1 cellular context compared by ENCODE assay signal in genomic region chr4:73257995-73258667, GRCh38.
TF ChIP-seq lines count a peak whose summit lies in the region.

No MANE protein-coding gene starts in this region.

TF ChIP-seq in HEK293, 187 proteins besides CTCF, POLR2A, EP300 and RAD21 (continued from another document):
- TF ChIP-seq ZNF488 (tag by site-specific recombination; IDR thresholded peaks at IDR 0.05): no peak
- TF ChIP-seq ZNF211 (tag by site-specific recombination; IDR thresholded peaks at IDR 0.05; ENCODE audit: low read depth): no peak
- TF ChIP-seq ZNF785 (tag by site-specific recombination; IDR thresholded peaks at IDR 0.05): no peak
- TF ChIP-seq KLF17 (tag by site-specific recombination; IDR thresholded peaks at IDR 0.05): no peak
- no peak for TF ChIP-seq REST (tag by site-specific recombination; IDR thresholded peaks at IDR 0.05)
- TF ChIP-seq HOXA7 (CRISPR knock-in tag; IDR thresholded peaks at IDR 0.05; ENCODE audit: borderline replicate concordance): no peak
- TF ChIP-seq ZNF16 (tag by site-specific recombination; IDR thresholded peaks at IDR 0.05; ENCODE audit: low read depth): no peak
- TF ChIP-seq ZNF366 (tag by site-specific recombination; conservative IDR thresholded peaks at IDR 0.05): peak; percentile 31
- peak; percentile 57; the same call in 1 of the 2 replicates for TF ChIP-seq SP3 (tag by site-specific recombination; IDR thresholded peaks at IDR 0.05)
- TF ChIP-seq PATZ1 (tag by site-specific recombination; IDR thresholded peaks at IDR 0.05): peak; percentile 25; the same call in 1 of the 2 replicates
- TF ChIP-seq ZFHX2 (tag by site-specific recombination; conservative IDR thresholded peaks at IDR 0.05): peak; percentile 89
- TF ChIP-seq PRDM6 (tag by site-specific recombination; IDR thresholded peaks at IDR 0.05): no peak
- TF ChIP-seq ZNF341 (tag by site-specific recombination; IDR thresholded peaks at IDR 0.05; ENCODE audit: low read depth): peak; percentile 30; the same call in 1 of the 2 replicates
- no peak for TF ChIP-seq ZNF449 (tag by site-specific recombination; IDR thresholded peaks at IDR 0.05)
- no peak for TF ChIP-seq IKZF3 (tag by site-specific recombination; IDR thresholded peaks at IDR 0.05)
- no peak for TF ChIP-seq ZNF221 (tag by site-specific recombination; IDR thresholded peaks at IDR 0.05; ENCODE audit: borderline replicate concordance)
- TF ChIP-seq MEIS1 (CRISPR knock-in tag; IDR thresholded peaks at IDR 0.05; ENCODE audit: borderline replicate concordance): no peak
- no peak for TF ChIP-seq PRDM1 (tag by site-specific recombination; IDR thresholded peaks at IDR 0.05)
- no peak for TF ChIP-seq ZBTB1 (tag by site-specific recombination; IDR thresholded peaks at IDR 0.05)
- TF ChIP-seq ZNF776 (tag by site-specific recombination; IDR thresholded peaks at IDR 0.05; ENCODE audit: borderline replicate concordance): no peak
- no peak for TF ChIP-seq ZEB2 (tag by site-specific recombination; IDR thresholded peaks at IDR 0.05)
- TF ChIP-seq ZNF2 (tag by site-specific recombination; IDR thresholded peaks at IDR 0.05): no peak
- TF ChIP-seq ZNF292 (tag by site-specific recombination; IDR thresholded peaks at IDR 0.05; ENCODE audit: borderline replicate concordance, low read depth): no peak
- TF ChIP-seq ZNF132 (tag by site-specific recombination; IDR thresholded peaks at IDR 0.05; ENCODE audit: borderline replicate concordance): no peak
- no peak for TF ChIP-seq ZNF174 (tag by site-specific recombination; IDR thresholded peaks at IDR 0.05)
